In genomic region chr7:3440509-3440908, GRCh38 we compare ENCODE assay signal across 18 cellular contexts.
DNase-seq lines count a peak whose midpoint lies in the region; ATAC-seq, FAIRE-seq and TF ChIP-seq lines count a peak whose summit lies in the region.
"Had no signal": no experiment of that assay in that cellular context is flagged by ENCODE, and none has a peak within 500 bp of the region (broad histone marks: within the 10 kb centered on the region; RNA-seq: fewer than 3 reads in every experiment).

No MANE protein-coding gene starts in this region.

- no peak overlapping the region for H3K4me3 ChIP-seq in IMR-90 (ENCODE audit: insufficient read depth, low read depth, low read length)
- no peak overlapping the region for H3K4me3 ChIP-seq in Panc1 (ENCODE audit: low read depth in 2 of 2, low read length in 2 of 2)
- H3K4me3 ChIP-seq in keratinocyte (ENCODE audit: control insufficient read depth in 2 of 3, extremely low read depth in 1 of 3, insufficient read depth in 2 of 3, low read depth in 1 of 3, low read length in 3 of 3) = no peak overlapping the region
- H3K4me3 ChIP-seq in hepatocyte = no peak overlapping the region
- no peak overlapping the region for H3K4me3 ChIP-seq in spleen
- H3K4me3 ChIP-seq: BLaER1, HAP-1 had no signal

- no peak overlapping the region; the same call in 1 of the 2 replicates for H3K18ac ChIP-seq in IMR-90 (ENCODE audit: low read depth, low read length)

- H4K20me1 ChIP-seq in IMR-90 (ENCODE audit: insufficient read depth, low read length) = no peaks in the 10 kb centered on the region
- no peaks in the 10 kb centered on the region for H4K20me1 ChIP-seq in keratinocyte (ENCODE audit: control insufficient read depth, extremely low read depth, insufficient read depth, low read length)
- no peaks in the 10 kb centered on the region for H4K20me1 ChIP-seq in hepatocyte (ENCODE audit: insufficient read depth, poor library complexity, severe bottlenecking)
- H4K20me1 ChIP-seq: BLaER1 had no signal

- no peak overlapping the region for H2BK20ac ChIP-seq in IMR-90 (ENCODE audit: low read depth, low read length)

- peak overlapping the region; percentile 33; the same call in 1 of the 2 replicates for H2AK5ac ChIP-seq in IMR-90 (ENCODE audit: low read depth, low read length)

- intact Hi-C loops in IMR-90 (cut with micrococcal nuclease) = no loop called here
- intact Hi-C loops in Panc1 (cut with micrococcal nuclease; ENCODE audit: unreplicated experiment) = no loop called here
- intact Hi-C loops in spleen (cut with DNase I; ENCODE audit: low total_unique reads) = no loop called here

- in situ Hi-C loops in IMR-90 (cut with MboI; ENCODE audit: low sequenced_read_pairs) (no loop called here), Panc1 (cut with HindIII; ENCODE audit: low pct_unique_long_range_greater_than_20kb, low sequenced_read_pairs) (no loop called here)

- H4K5ac ChIP-seq in IMR-90 (ENCODE audit: low read depth, low read length) = no peak overlapping the region

- H3K36me3 ChIP-seq in IMR-90 (ENCODE audit: control insufficient read depth, insufficient read depth, low read length) (no peaks in the 10 kb centered on the region), Panc1 (ENCODE audit: control insufficient read depth, insufficient read depth, low read length) (0 out of 2 replicates have a peak, but pooled peaks cover 3% of the 10 kb centered on the region), keratinocyte (ENCODE audit: control insufficient read depth in 2 of 2, extremely low read depth in 1 of 2, insufficient read depth in 2 of 2, low read length in 2 of 2) (peaks cover 0 to 8% of the 10 kb centered on the region in 2 experiments), hepatocyte (replicated peaks; ENCODE audit: insufficient read depth, low read depth) (no peaks in the 10 kb centered on the region), spleen (no peaks in the 10 kb centered on the region)
- H3K36me3 ChIP-seq: BLaER1, HAP-1 had no signal

- H3K79me2 ChIP-seq in keratinocyte (ENCODE audit: control insufficient read depth, insufficient read depth, low read length) (no peaks in the 10 kb centered on the region), hepatocyte (no peaks in the 10 kb centered on the region)

- dilution Hi-C loops in IMR-90 (cut with HindIII; ENCODE audit: low sequenced_read_pairs, unreplicated experiment) (no loop called here), keratinocyte (cut with MboI; ENCODE audit: extremely low pct_ligation_motif_present, low sequenced_read_pairs) (no loop called here)

- FAIRE-seq in keratinocyte (lab: Jason Lieb, UNC) = peak; percentile 60
- FAIRE-seq: G401.6, GM12892 had no signal

- H3K9me3 ChIP-seq in IMR-90 (ENCODE audit: control insufficient read depth, insufficient read depth, low read length) (no peaks in the 10 kb centered on the region), Panc1 (ENCODE audit: control insufficient read depth, insufficient read depth, low read depth, low read length) (peaks cover 5% of the 10 kb centered on the region; the same call in 1 of the 2 replicates), keratinocyte (ENCODE audit: control insufficient read depth, low read depth, low read length) (no peaks in the 10 kb centered on the region), hepatocyte (ENCODE audit: low read depth) (no peaks in the 10 kb centered on the region), spleen (peaks cover 0 to 18% (median 10%) of the 10 kb centered on the region in 8 donors)
- H3K9me3 ChIP-seq: BLaER1, Caco-2, HAP-1 had no signal

- H3K27me3 ChIP-seq in IMR-90 (ENCODE audit: control insufficient read depth, insufficient read depth, low read length) (no peaks in the 10 kb centered on the region), Panc1 (ENCODE audit: control insufficient read depth, insufficient read depth, low read length) (no peaks in the 10 kb centered on the region), keratinocyte (ENCODE audit: control insufficient read depth, extremely low read depth, insufficient read depth, low read length) (no peaks in the 10 kb centered on the region), hepatocyte (no peaks in the 10 kb centered on the region), spleen (replicated peaks in 1 of 7) (no peaks in the 10 kb centered on the region)
- H3K27me3 ChIP-seq: BLaER1 had no signal

- no peak overlapping the region for H3K14ac ChIP-seq in IMR-90 (replicated peaks; ENCODE audit: low read depth, low read length)

- H2AFZ ChIP-seq in IMR-90 (replicated peaks; ENCODE audit: low read length, poor library complexity) = no peak overlapping the region
- no peak overlapping the region for H2AFZ ChIP-seq in keratinocyte (ENCODE audit: control insufficient read depth, low read length)
- no peak overlapping the region for H2AFZ ChIP-seq in hepatocyte

- H3K9me1 ChIP-seq in IMR-90 (ENCODE audit: insufficient read depth, low read length) (peaks cover 3% of the 10 kb centered on the region), keratinocyte (ENCODE audit: control insufficient read depth, extremely low read depth, insufficient read depth, low read length) (no peaks in the 10 kb centered on the region)

- TF ChIP-seq RAD21 in IMR-90 (IDR thresholded peaks at IDR 0.05; ENCODE audit: low read length) = no peak

- no peak overlapping the region for H2BK120ac ChIP-seq in IMR-90 (ENCODE audit: low read depth, low read length)

- H3K4me1 ChIP-seq in IMR-90 (ENCODE audit: control insufficient read depth, insufficient read depth, low read length) = peaks cover 7% of the 10 kb centered on the region
- peaks cover 37% of the 10 kb centered on the region for H3K4me1 ChIP-seq in Panc1 (ENCODE audit: control insufficient read depth, insufficient read depth, low read length)
- peaks cover 34% of the 10 kb centered on the region for H3K4me1 ChIP-seq in keratinocyte (ENCODE audit: control insufficient read depth, extremely low read depth, insufficient read depth, low read length)
- no peaks in the 10 kb centered on the region for H3K4me1 ChIP-seq in hepatocyte (ENCODE audit: insufficient read depth)
- H3K4me1 ChIP-seq in spleen = peaks cover 0 to 9% (median 0%) of the 10 kb centered on the region in 6 donors
- H3K4me1 ChIP-seq: BLaER1, Caco-2, HAP-1 had no signal

- no peak overlapping the region for H2BK5ac ChIP-seq in IMR-90 (ENCODE audit: low read depth, low read length, poor library complexity, severe bottlenecking)

- no peak overlapping the region for H3K4ac ChIP-seq in IMR-90 (ENCODE audit: low read depth, low read length)

- POLR2A ChIA-PET in IMR-90 (lab: Charles Lee; ENCODE audit: unreplicated experiment) = no interaction called here
- POLR2A ChIA-PET in Panc1 (lab: Charles Lee) = no interaction called here

- H3K27ac ChIP-seq in IMR-90 (ENCODE audit: insufficient read depth, low read length) (no peak overlapping the region), Panc1 (ENCODE audit: low read length) (peak overlapping the region; percentile 19; the same call in 1 of the 2 replicates), keratinocyte (ENCODE audit: control insufficient read depth, insufficient read depth, low read length) (no peak overlapping the region), hepatocyte (no peak overlapping the region), spleen (no peak overlapping the region)
- H3K27ac ChIP-seq: BLaER1, C4-2B had no signal

- no peak for TF ChIP-seq CTCF in IMR-90 (conservative IDR thresholded peaks at IDR 0.05; ENCODE audit: low read depth, low read length)
- no peak for TF ChIP-seq CTCF in Panc1 (IDR thresholded peaks at IDR 0.05)
- TF ChIP-seq CTCF in keratinocyte (optimal IDR thresholded peaks at IDR 0.05 in 1 of 3, IDR thresholded peaks at IDR 0.05 in 1 of 3, conservative IDR thresholded peaks at IDR 0.05 in 1 of 3; ENCODE audit: extremely low read depth in 1 of 3, insufficient read depth in 2 of 3, low read length in 3 of 3) = no peak
- TF ChIP-seq CTCF in hepatocyte (IDR thresholded peaks at IDR 0.05; ENCODE audit: poor library complexity) = no peak
- no peak for TF ChIP-seq CTCF in spleen (IDR thresholded peaks at IDR 0.05 in 8 of 11, conservative IDR thresholded peaks at IDR 0.05 in 3 of 11)

- TF ChIP-seq POLR2A in IMR-90 (IDR thresholded peaks at IDR 0.05; ENCODE audit: low read depth, low read length) (no peak), spleen (IDR thresholded peaks at IDR 0.05) (no peak)

- no peak overlapping the region for H3K56ac ChIP-seq in IMR-90 (ENCODE audit: extremely low read depth, insufficient read depth, low read length)

- DNase-seq in IMR-90 (no peak), Panc1 (ENCODE audit: low read depth, low spot score) (no peak), keratinocyte (ENCODE audit: low read depth, low spot score) (no peak), HK-2 (ENCODE audit: unreplicated experiment) (no peak), hepatocyte (ENCODE audit: low spot score) (no peak), spleen (no peak)
- DNase-seq: Caco-2; CD4-positive, CD25-positive, alpha-beta regulatory T cell; CD8-positive, alpha-beta T cell; DMS153; DND-41; GOT3; HFFc6 had no signal

- H4K91ac ChIP-seq in IMR-90 (ENCODE audit: insufficient read depth, low read depth, low read length) = no peak overlapping the region

- no TSS peak for BruUV-seq in IMR-90 (replicated peaks; lab: Mats Ljungman, UMichigan)
- BruUV-seq in Panc1 (replicated peaks; lab: Mats Ljungman, UMichigan) = no TSS peak

- H3K4me2 ChIP-seq in IMR-90 (ENCODE audit: low read depth, low read length) (no peak overlapping the region), keratinocyte (ENCODE audit: control insufficient read depth, extremely low read depth, insufficient read depth, low read depth, low read length) (no peak overlapping the region), hepatocyte (no peak overlapping the region)
- H3K4me2 ChIP-seq: BLaER1 had no signal

- no peaks in the 10 kb centered on the region for H3K9me2 ChIP-seq in hepatocyte (replicated peaks; ENCODE audit: insufficient read depth)

- no peak overlapping the region for H2AK9ac ChIP-seq in IMR-90 (replicated peaks; ENCODE audit: low read depth, low read length, poor library complexity)

- ATAC-seq in IMR-90 (ENCODE audit: low read depth) (no peak), Panc1 (no peak)
- ATAC-seq: CD8-positive, alpha-beta T cell had no signal

- no peak overlapping the region for H3K23ac ChIP-seq in IMR-90 (ENCODE audit: low read depth, low read length)

- H3K9ac ChIP-seq in IMR-90 (ENCODE audit: low read depth, low read length) (no peak overlapping the region), keratinocyte (ENCODE audit: control insufficient read depth, extremely low read depth, insufficient read depth, low read length) (no peak overlapping the region)
- H3K9ac ChIP-seq: BLaER1 had no signal

- no peak overlapping the region for H4K8ac ChIP-seq in IMR-90 (ENCODE audit: low read depth in 2 of 2, low read length in 2 of 2)

- no CpG with 5 or more reads among the region's 2 CpGs for WGBS in IMR-90 (ENCODE audit: extremely low coverage in 2 of 2, insufficient read length in 1 of 2), 2 experiments
- 49% methylated on average over 2 of the region's 2 CpGs for WGBS in hepatocyte (ENCODE audit: low lambda C conversion rate, missing lambda C conversion rate)
- WGBS in spleen, 5 donors = 41 to 76% (median 64%) methylated on average over 2 of the region's 2 CpGs

- CTCF ChIA-PET in IMR-90 (lab: Yijun Ruan, JAX) (no interaction called here), Panc1 (lab: Charles Lee) (no interaction called here)

- H2BK15ac ChIP-seq in IMR-90 (ENCODE audit: low read depth, low read length) = no peak overlapping the region

- H3K79me1 ChIP-seq in IMR-90 (ENCODE audit: low read depth in 1 of 2, low read length in 2 of 2) = no peaks in the 10 kb centered on the region

TF ChIP-seq in IMR-90, 13 proteins besides CTCF, POLR2A, EP300 and RAD21 (continues in another document):
- TF ChIP-seq MXI1 (IDR thresholded peaks at IDR 0.05; ENCODE audit: borderline replicate concordance, low read depth, low read length) = no peak
